In genomic region chr12:11836964-11837286, GRCh38 we compare ENCODE assay signal across 1 cellular context.
TF ChIP-seq lines count a peak whose summit lies in the region.

No MANE protein-coding gene starts in this region.

TF ChIP-seq in K562, 482 proteins besides CTCF, POLR2A, EP300 and RAD21 (continued from another document):
- TF ChIP-seq, protein P1, sequence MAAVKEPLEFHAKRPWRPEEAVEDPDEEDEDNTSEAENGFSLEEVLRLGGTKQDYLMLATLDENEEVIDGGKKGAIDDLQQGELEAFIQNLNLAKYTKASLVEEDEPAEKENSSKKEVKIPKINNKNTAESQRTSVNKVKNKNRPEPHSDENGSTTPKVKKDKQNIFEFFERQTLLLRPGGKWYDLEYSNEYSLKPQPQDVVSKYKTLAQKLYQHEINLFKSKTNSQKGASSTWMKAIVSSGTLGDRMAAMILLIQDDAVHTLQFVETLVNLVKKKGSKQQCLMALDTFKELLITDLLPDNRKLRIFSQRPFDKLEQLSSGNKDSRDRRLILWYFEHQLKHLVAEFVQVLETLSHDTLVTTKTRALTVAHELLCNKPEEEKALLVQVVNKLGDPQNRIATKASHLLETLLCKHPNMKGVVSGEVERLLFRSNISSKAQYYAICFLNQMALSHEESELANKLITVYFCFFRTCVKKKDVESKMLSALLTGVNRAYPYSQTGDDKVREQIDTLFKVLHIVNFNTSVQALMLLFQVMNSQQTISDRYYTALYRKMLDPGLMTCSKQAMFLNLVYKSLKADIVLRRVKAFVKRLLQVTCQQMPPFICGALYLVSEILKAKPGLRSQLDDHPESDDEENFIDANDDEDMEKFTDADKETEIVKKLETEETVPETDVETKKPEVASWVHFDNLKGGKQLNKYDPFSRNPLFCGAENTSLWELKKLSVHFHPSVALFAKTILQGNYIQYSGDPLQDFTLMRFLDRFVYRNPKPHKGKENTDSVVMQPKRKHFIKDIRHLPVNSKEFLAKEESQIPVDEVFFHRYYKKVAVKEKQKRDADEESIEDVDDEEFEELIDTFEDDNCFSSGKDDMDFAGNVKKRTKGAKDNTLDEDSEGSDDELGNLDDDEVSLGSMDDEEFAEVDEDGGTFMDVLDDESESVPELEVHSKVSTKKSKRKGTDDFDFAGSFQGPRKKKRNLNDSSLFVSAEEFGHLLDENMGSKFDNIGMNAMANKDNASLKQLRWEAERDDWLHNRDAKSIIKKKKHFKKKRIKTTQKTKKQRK (IDR thresholded peaks at IDR 0.05; ENCODE audit: borderline replicate concordance, low read depth, low read length), result no peak
- peak; percentile 36; the same call in 1 of the 2 replicates for TF ChIP-seq ARID1B (IDR thresholded peaks at IDR 0.05)
- no peak for TF ChIP-seq ZNF174 (CRISPR knock-in tag; IDR thresholded peaks at IDR 0.05)
- no peak for TF ChIP-seq RUNX1 (IDR thresholded peaks at IDR 0.05; ENCODE audit: low read depth)
- TF ChIP-seq, protein P2, sequence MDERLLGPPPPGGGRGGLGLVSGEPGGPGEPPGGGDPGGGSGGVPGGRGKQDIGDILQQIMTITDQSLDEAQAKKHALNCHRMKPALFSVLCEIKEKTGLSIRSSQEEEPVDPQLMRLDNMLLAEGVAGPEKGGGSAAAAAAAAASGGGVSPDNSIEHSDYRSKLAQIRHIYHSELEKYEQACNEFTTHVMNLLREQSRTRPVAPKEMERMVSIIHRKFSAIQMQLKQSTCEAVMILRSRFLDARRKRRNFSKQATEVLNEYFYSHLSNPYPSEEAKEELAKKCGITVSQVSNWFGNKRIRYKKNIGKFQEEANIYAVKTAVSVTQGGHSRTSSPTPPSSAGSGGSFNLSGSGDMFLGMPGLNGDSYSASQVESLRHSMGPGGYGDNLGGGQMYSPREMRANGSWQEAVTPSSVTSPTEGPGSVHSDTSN (CRISPR knock-in tag; IDR thresholded peaks at IDR 0.05; ENCODE audit: low read depth), result no peak
- TF ChIP-seq, protein P2 (tag; conservative IDR thresholded peaks at IDR 0.05; ENCODE audit: low read depth), result no peak
- no peak for TF ChIP-seq MTF1 (CRISPR knock-in tag; IDR thresholded peaks at IDR 0.05; ENCODE audit: borderline replicate concordance)
